Comparison of ENCODE assay signal across 8 cellular contexts in genomic region chr12:122835693-122836026, GRCh38. TPM values are rescaled to one million over a fixed set of nuclear protein-coding genes. Genes with fewer than 3 reads are reported as not detected.
DNase-seq lines count a peak whose midpoint lies in the region; ATAC-seq, FAIRE-seq and TF ChIP-seq lines count a peak whose summit lies in the region.

No MANE protein-coding gene starts in this region.

- no peak overlapping the region for H3K27ac ChIP-seq in Karpas-422 (ENCODE audit: low read length)
- no peak overlapping the region for H3K27ac ChIP-seq in GM12878 (ENCODE audit: control insufficient read depth, insufficient read depth)
- peak overlapping the region; percentile 84 to 92 for H3K27ac ChIP-seq in kidney (ENCODE audit: low read depth in 2 of 2, low read length in 2 of 2)

- H4K20me1 ChIP-seq in Karpas-422 (ENCODE audit: insufficient read depth, low read depth, low read length) = peaks cover 22% of the 10 kb centered on the region
- H4K20me1 ChIP-seq in GM12878 (ENCODE audit: control insufficient read depth, insufficient read depth) = no peaks in the 10 kb centered on the region

- DNase-seq in activated CD4-positive, CD25-positive, alpha-beta regulatory T cell (lab: John Stamatoyannopoulos, UW) = no peak
- DNase-seq in Karpas-422 (peak; percentile 64), GM12878 (ENCODE audit: low read depth, low spot score) (no peak), kidney (peak; percentile 80)
- peak; percentile 4 for DNase-seq in stimulated activated naive CD4-positive, alpha-beta T cell treated with Interleukin-2 at 50 U/mL for 16 hours (lab: John Stamatoyannopoulos, UW)

- TF ChIP-seq POLR2A in GM12878 (IDR thresholded peaks at IDR 0.05; ENCODE audit: low read depth, low read length) = no peak

- H3K79me2 ChIP-seq in Karpas-422 (ENCODE audit: low read length) = no peaks in the 10 kb centered on the region
- no peaks in the 10 kb centered on the region for H3K79me2 ChIP-seq in GM12878 (ENCODE audit: control insufficient read depth, insufficient read depth, low read length)

- CTCF ChIA-PET in GM12878 (lab: Yijun Ruan, JAX) = interaction anchor here (1.1 to 2.1 kb wide), 3 partner anchors 27 to 116 kb away, joined by 3 to 6 read pairs (median 5); no protein-coding TSS in a partner anchor

- BruUV-seq in GM12878 (replicated peaks; lab: Mats Ljungman, UMichigan) = no TSS peak

- TF ChIP-seq RAD21 in GM12878 (IDR thresholded peaks at IDR 0.05; ENCODE audit: insufficient read depth, low read depth, low read length) = no peak

- no peak for FAIRE-seq in GM12878 (lab: Jason Lieb, UNC)
- FAIRE-seq in kidney (lab: Jason Lieb, UNC) = no peak

- no peaks in the 10 kb centered on the region for H3K9me2 ChIP-seq in Karpas-422 (replicated peaks; ENCODE audit: insufficient read depth, low read length)

- SMC1A ChIA-PET in GM12878 (lab: Charles Lee; ENCODE audit: uncharacterized antibody, unreplicated experiment) = no interaction called here

- H3K4me3 ChIP-seq in Karpas-422 (ENCODE audit: low read length) = peak overlapping the region; percentile 82
- H3K4me3 ChIP-seq in GM12878 = peak overlapping the region; percentile 91; the same call in 1 of the 2 replicates
- peak overlapping the region; percentile 84 to 92 for H3K4me3 ChIP-seq in kidney (ENCODE audit: low read length in 2 of 2)

- intact Hi-C loops in GM12878 (cut with micrococcal nuclease; ENCODE audit: unreplicated experiment) (loop anchor here (5.0 kb wide), 1 partner anchor 43 kb away; no protein-coding TSS in a partner anchor), kidney (cut with DNase I) (no loop called here)

- H3K27me3 ChIP-seq in Karpas-422 (ENCODE audit: low read length) = no peaks in the 10 kb centered on the region
- peaks cover 2 to 3% of the 10 kb centered on the region in 2 experiments; a peak in 2 of 4 replicates for H3K27me3 ChIP-seq in GM12878 (replicated peaks in 1 of 2; ENCODE audit: control insufficient read depth in 2 of 2, insufficient read depth in 2 of 2, low read length in 1 of 2)

- H3K36me3 ChIP-seq in Karpas-422 (ENCODE audit: insufficient read depth, low read length) (no peaks in the 10 kb centered on the region), GM12878 (ENCODE audit: control insufficient read depth in 2 of 2, insufficient read depth in 2 of 2, low read length in 1 of 2) (no peaks in the 10 kb centered on the region), kidney (ENCODE audit: control insufficient read depth in 1 of 2, insufficient read depth in 2 of 2, low read length in 2 of 2) (peaks cover 0 to 4% of the 10 kb centered on the region in 2 donors)

- H3K4me1 ChIP-seq in Karpas-422 (ENCODE audit: low read length) = peaks cover 30% of the 10 kb centered on the region
- H3K4me1 ChIP-seq in GM12878 (ENCODE audit: control insufficient read depth, insufficient read depth, low read length) = peaks cover 7% of the 10 kb centered on the region
- H3K4me1 ChIP-seq in kidney (ENCODE audit: control insufficient read depth in 1 of 2, insufficient read depth in 1 of 2, low read depth in 1 of 2, low read length in 2 of 2) = peaks cover 29 to 37% of the 10 kb centered on the region in 2 donors

- TF ChIP-seq EP300 in GM12878 (IDR thresholded peaks at IDR 0.05; ENCODE audit: borderline replicate concordance in 1 of 2, control insufficient read depth in 1 of 2, low read depth in 2 of 2, low read length in 2 of 2) = no peak

- in situ Hi-C loops in GM12878 (cut with MboI) = no loop called here

- TF ChIP-seq CTCF in GM12878 (IDR thresholded peaks at IDR 0.05 in 2 of 3, conservative IDR thresholded peaks at IDR 0.05 in 1 of 3; ENCODE audit: control insufficient read depth in 2 of 3, extremely low read depth in 1 of 3, insufficient read depth in 1 of 3, low read depth in 3 of 3, low read length in 3 of 3) (peak in 1 of 3 experiments; percentile 13; a peak in 1 of 6 replicates), kidney (IDR thresholded peaks at IDR 0.05; ENCODE audit: borderline replicate concordance, extremely low read depth, insufficient read depth) (no peak)

- H2AFZ ChIP-seq in Karpas-422 (ENCODE audit: low read length) (peak overlapping the region; percentile 24; the same call in 1 of the 2 replicates), GM12878 (ENCODE audit: control insufficient read depth, low read depth, low read length) (no peak overlapping the region)

- ATAC-seq in activated CD4-positive, CD25-positive, alpha-beta regulatory T cell treated with anti-CD3 and anti-CD28 coated beads, Interleukin-2, amount 50 U/mL, for 24 hours = peak; percentile 30 to 46
- peak; percentile 69 for ATAC-seq in GM12878
- no peak for ATAC-seq in HG03520 (IDR thresholded peaks at IDR 0.05; ENCODE audit: unreplicated experiment)
- no peak for ATAC-seq in GM19351 (IDR thresholded peaks at IDR 0.05; ENCODE audit: unreplicated experiment)

- RAD21 ChIA-PET in GM12878 (lab: Charles Lee; ENCODE audit: unreplicated experiment) = interaction anchor here (1.1 to 1.9 kb wide), 2 partner anchors 23 to 42 kb away, joined by 3 to 15 read pairs; no protein-coding TSS in a partner anchor

- 1% methylated on average over 15 of the region's 52 CpGs for WGBS in GM12878 (ENCODE audit: insufficient coverage, insufficient replicate concordance, low lambda C conversion rate, missing lambda C conversion rate)

- H3K4me2 ChIP-seq in Karpas-422 (ENCODE audit: low read depth, low read length, poor library complexity, severe bottlenecking) = peak overlapping the region; percentile 99
- H3K4me2 ChIP-seq in GM12878 (ENCODE audit: control insufficient read depth, insufficient read depth) = peak overlapping the region; percentile 64

- no peaks in the 10 kb centered on the region for H3K9me3 ChIP-seq in Karpas-422 (ENCODE audit: low read length)
- H3K9me3 ChIP-seq in GM12878 (replicated peaks; ENCODE audit: control insufficient read depth, insufficient read depth, low read length) = no peaks in the 10 kb centered on the region; the same call in 2 of the 3 replicates
- no peaks in the 10 kb centered on the region for H3K9me3 ChIP-seq in kidney (ENCODE audit: control insufficient read depth in 1 of 2, low read length in 2 of 2)

- POLR2A ChIA-PET in GM12878 (lab: Charles Lee) = no interaction called here

- H3K9ac ChIP-seq in Karpas-422 (ENCODE audit: low read length) (peak overlapping the region; percentile 73), GM12878 (ENCODE audit: control insufficient read depth, insufficient read depth, low read length) (peak overlapping the region; percentile 32; the same call in 1 of the 2 replicates), kidney (ENCODE audit: low read length in 2 of 2) (peak overlapping the region in 1 of 2 donors; percentile 73)

TF ChIP-seq in GM12878, 131 proteins besides CTCF, POLR2A, EP300 and RAD21:
- TF ChIP-seq RELB (IDR thresholded peaks at IDR 0.05; ENCODE audit: low read depth) (no peak), BHLHE40 (IDR thresholded peaks at IDR 0.05; ENCODE audit: borderline replicate concordance in 1 of 2, low read depth in 2 of 2, low read length in 1 of 2) (no peak), ATF2 (IDR thresholded peaks at IDR 0.05; ENCODE audit: low read length) (no peak), ZNF622 (IDR thresholded peaks at IDR 0.05) (no peak), ZNF217 (IDR thresholded peaks at IDR 0.05) (no peak)

RNA-seq across cellular contexts. Expression of gene HIP1R, which starts 0.4 kb away (rescaled TPM):
- total RNA-seq in Karpas-422 (2014; rRNA removed; shearing (Covaris generic); ENCODE audit: low replicate concordance) = 19.4 and 42.9 TPM in 2 replicates
- total RNA-seq in GM12878 (2013; cell fraction: nucleolus; rRNA removed) = 18.6 and 21.9 TPM in 2 replicates
- total RNA-seq in GM12878 (2014; rRNA removed) (23.3 and 27.7 TPM in 2 replicates), GM12878 (2014; rRNA removed; fragmentation: Illumina TruSeq; extraction: Trizol) (6.9 and 10.2 TPM in 2 replicates), GM12878 (2021) (20.7 and 21.7 TPM in 2 replicates), kidney (87.8 TPM)
- 3.2 TPM for polyA plus RNA-seq in GM12878 (2011; ENCODE audit: low read depth)
- polyA plus RNA-seq in GM12878 (2011; rRNA removed) (1.1 and 1.6 TPM in 2 replicates), GM12878 (2014; fragmentation: Illumina TruSeq; extraction: Trizol) (3.4 and 10.4 TPM in 2 replicates), GM12878 (2014; fragmentation: Nextera tagmentation; extraction: Ambion mirVana) (under 1 TPM; 0.18 to 0.35 TPM), GM12878 (2014; rRNA removed) (19.9 and 20.8 TPM in 2 replicates), GM12878 (2016; fragmentation: Nextera tagmentation; extraction: Ambion mirVana) (10 to 100 TPM; 12.9 to 14.4 TPM), kidney (ENCODE audit: insufficient read depth, low read depth, low replicate concordance) (39.4 TPM)
- 1.1 and 3.2 TPM in 2 replicates for polyA plus RNA-seq in GM12878 (2011; cell fraction: cytosol; rRNA removed)
- polyA plus RNA-seq in GM12878 (2011; cell fraction: nucleus; rRNA removed) = 17.7 and 27.4 TPM in 2 replicates
- polyA plus RNA-seq in GM12878 (2012) = 5.7 and 6.6 TPM in 2 replicates
- polyA minus RNA-seq in GM12878 (2011; rRNA and poly(A)+ RNA removed) = 1.9 and 5.3 TPM in 2 replicates
- 1.1 and 1.2 TPM in 2 replicates for polyA minus RNA-seq in GM12878 (2011; cell fraction: cytosol; rRNA and poly(A)+ RNA removed)
- 3.9 and 4.6 TPM in 2 replicates for polyA minus RNA-seq in GM12878 (2011; cell fraction: nucleus; rRNA and poly(A)+ RNA removed)

Comparison
In these comparisons a context has a peak if more than half of its experiments do, and no peak if none do; other contexts are left out.
1. ATAC-seq: peak in activated CD4-positive, CD25-positive, alpha-beta regulatory T cell treated with anti-CD3 and anti-CD28 coated beads, Interleukin-2, amount 50 U/mL, for 24 hours (2 of 2) and GM12878 (single experiment); none in HG03520 (single experiment) and GM19351 (single experiment).
2. DNase-seq: peak in Karpas-422 (single experiment), kidney (single experiment) and stimulated activated naive CD4-positive, alpha-beta T cell treated with Interleukin-2 at 50 U/mL for 16 hours (single experiment); none in activated CD4-positive, CD25-positive, alpha-beta regulatory T cell (0 of 4) and GM12878 (single experiment).
3. H3K27ac ChIP-seq: peak in kidney (2 of 2); none in Karpas-422 (single experiment) and GM12878 (single experiment).
4. Peak in every context shown above with its lines, with median percentiles within 50 percentile points of each other: H3K4me3 ChIP-seq.